In genomic region chr11:21582791-21583190, GRCh38 we compare ENCODE assay signal across 13 cellular contexts.
"Had no signal": no experiment of that assay in that cellular context is flagged by ENCODE, and none has a peak within 500 bp of the region (broad histone marks: within the 10 kb centered on the region; RNA-seq: fewer than 3 reads in every experiment).

No MANE protein-coding gene starts in this region.

- DNase-seq: activated CD4-positive, alpha-beta T cell treated with anti-CD3 and anti-CD28 coated beads for 48 hours; activated CD8-positive, alpha-beta T cell treated with anti-CD3 and anti-CD28 coated beads for 36 hours; activated effector memory CD4-positive, alpha-beta T cell treated with anti-CD3 and anti-CD28 coated beads, Interleukin-2, amount 50 U/mL, for 16 hours; activated T-cell treated with anti-CD3 and anti-CD28 coated beads, Interleukin-2, amount 50 U/mL, for 48 hours; esophagus squamous epithelium; foreskin fibroblast; heart left ventricle; left colon; lower lobe of right lung; thyroid gland had no signal

- ATAC-seq: activated CD8-positive, alpha-beta T cell treated with anti-CD3 and anti-CD28 coated beads for 36 hours; activated naive CD4-positive, alpha-beta T cell treated with anti-CD3 and anti-CD28 coated beads, Interleukin-2, amount 50 U/mL, for 72 hours; heart left ventricle; left colon; lower lobe of right lung; stimulated activated effector memory CD8-positive, alpha-beta T cell treated with anti-CD3 and anti-CD28 coated beads, Interleukin-12 subunit alpha, Interleukin-12 subunit beta, amount 100 ng/mL, for 72 hours; WTC11 had no signal
